Comparison of ENCODE assay signal across 12 cellular contexts in the genomic region with DNA sequence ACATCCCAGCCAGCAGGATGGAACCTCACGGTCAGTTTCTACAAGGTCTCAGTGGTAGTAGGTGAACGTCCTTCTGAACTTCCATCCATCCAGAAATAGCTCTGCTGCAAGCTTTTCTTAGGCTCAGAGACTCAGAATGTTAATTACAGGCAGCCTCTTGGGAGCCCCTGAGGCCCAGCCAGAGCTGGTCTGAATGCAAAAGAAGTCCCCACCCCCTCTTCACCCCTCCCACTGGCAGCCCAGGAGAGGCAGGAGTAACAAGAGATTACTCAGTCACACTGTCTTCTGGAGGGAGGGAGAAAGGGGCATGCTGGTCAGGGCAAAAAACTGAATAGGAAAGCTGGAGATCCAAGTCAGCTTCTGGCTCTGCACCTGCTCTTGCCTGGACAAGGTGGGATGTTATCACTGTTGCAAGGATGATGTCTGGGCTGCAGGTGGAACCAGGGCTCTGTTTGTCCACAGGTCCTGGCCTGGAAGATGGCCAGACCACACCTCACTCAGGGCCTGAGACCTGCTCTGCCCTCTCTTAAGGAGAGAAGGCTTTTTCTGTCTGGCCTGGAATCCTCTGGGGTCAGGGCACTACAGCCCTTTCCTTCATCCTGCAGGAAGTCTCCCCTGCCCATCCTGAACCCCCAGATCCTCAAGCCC. TPM values are rescaled to one million over a fixed set of nuclear protein-coding genes. Genes with fewer than 3 reads are reported as not detected.
DNase-seq lines count a peak whose midpoint lies in the region; ATAC-seq and TF ChIP-seq lines count a peak whose summit lies in the region.
"Had no signal": no experiment of that assay in that cellular context is flagged by ENCODE, and none has a peak within 500 bp of the region (broad histone marks: within the 10 kb centered on the region; RNA-seq: fewer than 3 reads in every experiment).

No MANE protein-coding gene starts in this region.

- no peaks in the 10 kb centered on the region for H3K36me3 ChIP-seq in upper lobe of left lung

- peak overlapping the region in 1 of 5 experiments; percentile 14 for H3K4me3 Mint-ChIP-seq in brain
- H3K4me3 Mint-ChIP-seq in nephron progenitor cell = no peak overlapping the region
- H3K4me3 Mint-ChIP-seq in activated naive CD4-positive, alpha-beta T cell treated with anti-CD3 and anti-CD28 coated beads, Interleukin-2, amount 10 ng/mL, durations not matched to agents 7 days and 5 days = no peak overlapping the region

- no peak overlapping the region for H3K27ac ChIP-seq in upper lobe of left lung

- no peaks in the 10 kb centered on the region for H3K9me3 ChIP-seq in upper lobe of left lung

- H3K27ac Mint-ChIP-seq in brain (peak overlapping the region; percentile 47 to 94 (median 91)), nephron progenitor cell (peak overlapping the region; percentile 86)
- H3K27ac Mint-ChIP-seq in activated naive CD4-positive, alpha-beta T cell treated with anti-CD3 and anti-CD28 coated beads, Interleukin-2, amount 10 ng/mL, durations not matched to agents 7 days and 5 days = no peak overlapping the region

- TF ChIP-seq EP300 in upper lobe of left lung (IDR thresholded peaks at IDR 0.05) = no peak

- H3K4me1 ChIP-seq in upper lobe of left lung = peaks cover 0 to 14% (median 2%) of the 10 kb centered on the region in 4 donors

- no peak for TF ChIP-seq POLR2A in upper lobe of left lung (IDR thresholded peaks at IDR 0.05)

- DNase-seq in EH (ENCODE audit: low read depth) = peak; percentile 18
- peak; percentile 75 for DNase-seq in NCI-H1436 (lab: John Stamatoyannopoulos, UW)
- peak; percentile 46 for DNase-seq in nephron progenitor cell
- DNase-seq in GM10248 (ENCODE audit: extremely low spot score) = no peak
- no peak for DNase-seq in upper lobe of left lung
- DNase-seq in MV-4-11 (lab: John Stamatoyannopoulos, UW) = no peak
- no peak for DNase-seq in activated naive CD4-positive, alpha-beta T cell treated with anti-CD3 and anti-CD28 coated beads, Interleukin-2, amount 10 ng/mL, durations not matched to agents 7 days and 5 days
- DNase-seq: activated CD4-positive, alpha-beta T cell treated with anti-CD3 and anti-CD28 coated beads for 1 hour; activated gamma-delta T cell treated with Interleukin-2 at 50 U/mL for 16 hours; dermis blood vessel endothelial cell; stimulated activated CD4-positive, alpha-beta T cell treated with anti-CD3 and anti-CD28 coated beads, Interleukin-12 subunit alpha, Interleukin-12 subunit beta, amount 100 ng/mL, for 4 hours had no signal

- CTCF ChIA-PET in GM10248 (lab: Yijun Ruan, JAX) = interaction anchor here (0.8 to 4.9 kb wide), 4 partner anchors 11 to 123 kb away, joined by 3 to 30 read pairs (median 4); no protein-coding TSS in a partner anchor
- CTCF ChIA-PET in activated naive CD4-positive, alpha-beta T cell treated with anti-CD3 and anti-CD28 coated beads, Interleukin-2, amount 10 ng/mL, durations not matched to agents 7 days and 5 days (lab: Charles Lee) = no interaction called here

- 85 to 94% methylated on average over 2 of the region's 2 CpGs for WGBS in upper lobe of left lung, 2 donors

- H3K9me3 Mint-ChIP-seq in brain (no peaks in the 10 kb centered on the region), nephron progenitor cell (no peaks in the 10 kb centered on the region)
- no peaks in the 10 kb centered on the region for H3K9me3 Mint-ChIP-seq in activated naive CD4-positive, alpha-beta T cell treated with anti-CD3 and anti-CD28 coated beads, Interleukin-2, amount 10 ng/mL, durations not matched to agents 7 days and 5 days

- ATAC-seq in upper lobe of left lung (ENCODE audit: low FRiP score in 2 of 2) = no peak

- POLR2A ChIA-PET in GM10248 (lab: Yijun Ruan, JAX) = no interaction called here

- H3K4me1 Mint-ChIP-seq in brain (peaks cover 64% of the 10 kb centered on the region), nephron progenitor cell (peaks cover 76% of the 10 kb centered on the region)
- H3K4me1 Mint-ChIP-seq in activated naive CD4-positive, alpha-beta T cell treated with anti-CD3 and anti-CD28 coated beads, Interleukin-2, amount 10 ng/mL, durations not matched to agents 7 days and 5 days = no peaks in the 10 kb centered on the region

- H3K4me3 ChIP-seq in upper lobe of left lung = no peak overlapping the region

- H3K27me3 ChIP-seq in upper lobe of left lung = no peaks in the 10 kb centered on the region

- TF ChIP-seq CTCF in brain (conservative IDR thresholded peaks at IDR 0.05) (no peak), nephron progenitor cell (IDR thresholded peaks at IDR 0.05) (no peak), GM10248 (IDR thresholded peaks at IDR 0.05; ENCODE audit: control extremely low read depth, extremely low read depth, low read depth, missing control alignments) (no peak), upper lobe of left lung (IDR thresholded peaks at IDR 0.05) (no peak)

- no peaks in the 10 kb centered on the region for H3K36me3 Mint-ChIP-seq in brain
- no peaks in the 10 kb centered on the region for H3K36me3 Mint-ChIP-seq in nephron progenitor cell (ENCODE audit: low read depth)
- no peaks in the 10 kb centered on the region for H3K36me3 Mint-ChIP-seq in activated naive CD4-positive, alpha-beta T cell treated with anti-CD3 and anti-CD28 coated beads, Interleukin-2, amount 10 ng/mL, durations not matched to agents 7 days and 5 days

- H3K27me3 Mint-ChIP-seq in brain (peaks cover 4% of the 10 kb centered on the region), nephron progenitor cell (ENCODE audit: low read depth, poor library complexity) (peaks cover 7% of the 10 kb centered on the region)
- peaks cover 27% of the 10 kb centered on the region for H3K27me3 Mint-ChIP-seq in activated naive CD4-positive, alpha-beta T cell treated with anti-CD3 and anti-CD28 coated beads, Interleukin-2, amount 10 ng/mL, durations not matched to agents 7 days and 5 days

RNA-seq across cellular contexts. Expression of gene ENHO, which starts 9.1 kb away (rescaled TPM):
- 211 TPM for polyA plus RNA-seq in brain (ENCODE audit: insufficient read depth, low read depth, low replicate concordance)
- total RNA-seq in upper lobe of left lung = 1 to 10 TPM in 1 of 6 donors, under 1 TPM in 2, not detected in 3; 0.40 to 1.4 (median 0.71) TPM
- total RNA-seq: dermis blood vessel endothelial cell had no signal

RNA-seq across cellular contexts. Expression of gene DNAI1, which starts 55.1 kb away (rescaled TPM):
- 1.7 TPM for polyA plus RNA-seq in brain (ENCODE audit: insufficient read depth, low read depth, low replicate concordance)
- total RNA-seq in upper lobe of left lung = 10 to 100 TPM in 3 of 6 donors, 1 to 10 TPM in 2, under 1 TPM in 1; 0.37 to 39.8 (median 9.7) TPM
- total RNA-seq: dermis blood vessel endothelial cell had no signal

RNA-seq across cellular contexts. Expression of gene FAM219A, which starts 55.3 kb away (rescaled TPM):
- 42.7 TPM for polyA plus RNA-seq in brain (ENCODE audit: insufficient read depth, low read depth, low replicate concordance)
- total RNA-seq in upper lobe of left lung = 10 to 100 TPM; 10.0 to 33.0 (median 15.2) TPM

Comparison
In these comparisons a context has a peak if more than half of its experiments do, and no peak if none do; other contexts are left out.
1. DNase-seq: peak in EH (single experiment), NCI-H1436 (single experiment) and nephron progenitor cell (single experiment); none in GM10248 (single experiment), upper lobe of left lung (0 of 2), MV-4-11 (single experiment) and activated naive CD4-positive, alpha-beta T cell treated with anti-CD3 and anti-CD28 coated beads, Interleukin-2, amount 10 ng/mL, durations not matched to agents 7 days and 5 days (single experiment).